In genomic region chr9:128634111-128634510, GRCh38 we compare ENCODE assay signal across 19 cellular contexts. TPM values are rescaled to one million over a fixed set of nuclear protein-coding genes. Genes with fewer than 3 reads are reported as not detected.
DNase-seq lines count a peak whose midpoint lies in the region; ATAC-seq and TF ChIP-seq lines count a peak whose summit lies in the region.
"Had no signal": no experiment of that assay in that cellular context is flagged by ENCODE, and none has a peak within 500 bp of the region (broad histone marks: within the 10 kb centered on the region; RNA-seq: fewer than 3 reads in every experiment).

No MANE protein-coding gene starts in this region.

- H3K9me3 ChIP-seq in RWPE2 (ENCODE audit: severe bottlenecking) (no peaks in the 10 kb centered on the region), hepatocyte (ENCODE audit: low read depth) (no peaks in the 10 kb centered on the region), skeletal muscle satellite cell (replicated peaks; ENCODE audit: low read length) (no peaks in the 10 kb centered on the region)
- H3K9me3 ChIP-seq: BLaER1 had no signal

- intact Hi-C loops in activated T-helper 2 cell treated with anti-CD3 and anti-CD28 coated beads, Interferon-gamma antibody, Interleukin-2, Interleukin-4, amounts not matched to agents 10 μg/mL and 5 μg/mL and 100 μg/mL, durations not matched to agents 14 hours and 24 hours and 36 hours (cut with micrococcal nuclease), result no loop called here

- no peak for ATAC-seq in RWPE2 (ENCODE audit: low read depth)
- ATAC-seq: activated CD4-positive, CD25-positive, alpha-beta regulatory T cell treated with anti-CD3 and anti-CD28 coated beads, Interleukin-2, amount 50 U/mL, for 24 hours had no signal

- 96% methylated on average over 10 of the region's 10 CpGs for WGBS in hepatocyte (ENCODE audit: low lambda C conversion rate, missing lambda C conversion rate)

- H2AFZ ChIP-seq in hepatocyte, result no peak overlapping the region

- CTCF ChIA-PET in GM10248 (lab: Yijun Ruan, JAX), result interaction anchor here (0.7 to 1.8 kb wide), 3 partner anchors 22 to 68 kb away, joined by 3 to 5 read pairs (median 4); partner anchors contain the start of gene PKN3

- POLR2A ChIA-PET in GM10248 (lab: Yijun Ruan, JAX), result interaction anchor here (0.8 kb wide), 1 partner anchor 69 kb away, joined by 3 read pairs; no protein-coding TSS in a partner anchor

- no peaks in the 10 kb centered on the region for H3K27me3 Mint-ChIP-seq in activated T-helper 2 cell treated with anti-CD3 and anti-CD28 coated beads, Interferon-gamma antibody, Interleukin-2, Interleukin-4, amounts not matched to agents 10 μg/mL and 5 μg/mL and 100 μg/mL, durations not matched to agents 14 hours and 24 hours and 36 hours (ENCODE audit: low read depth)
- H3K27me3 Mint-ChIP-seq: activated naive CD8-positive, alpha-beta T cell treated with anti-CD3 and anti-CD28 coated beads, Interleukin-2, amount 10 ng/mL, durations not matched to agents 7 days and 5 days had no signal

- H3K4me3 ChIP-seq in RWPE2 (ENCODE audit: severe bottlenecking), result no peak overlapping the region
- no peak overlapping the region for H3K4me3 ChIP-seq in hepatocyte
- no peak overlapping the region for H3K4me3 ChIP-seq in skeletal muscle satellite cell (ENCODE audit: low read length)
- H3K4me3 ChIP-seq: BLaER1 had no signal

- H3K4me2 ChIP-seq in hepatocyte (no peak overlapping the region), skeletal muscle satellite cell (ENCODE audit: low read length) (peak overlapping the region; percentile 77)
- H3K4me2 ChIP-seq: BLaER1 had no signal

- no peaks in the 10 kb centered on the region for H3K27me3 ChIP-seq in RWPE2 (ENCODE audit: insufficient read depth, poor library complexity, severe bottlenecking)
- H3K27me3 ChIP-seq in hepatocyte, result no peaks in the 10 kb centered on the region
- no peaks in the 10 kb centered on the region for H3K27me3 ChIP-seq in skeletal muscle satellite cell (ENCODE audit: control insufficient read depth, insufficient read depth, low read length)
- H3K27me3 ChIP-seq: BLaER1 had no signal

- no peaks in the 10 kb centered on the region for H4K20me1 ChIP-seq in hepatocyte (ENCODE audit: insufficient read depth, poor library complexity, severe bottlenecking)

- H3K4me3 Mint-ChIP-seq in activated T-helper 2 cell treated with anti-CD3 and anti-CD28 coated beads, Interferon-gamma antibody, Interleukin-2, Interleukin-4, amounts not matched to agents 10 μg/mL and 5 μg/mL and 100 μg/mL, durations not matched to agents 14 hours and 24 hours and 36 hours (ENCODE audit: low read depth), result no peak overlapping the region
- H3K4me3 Mint-ChIP-seq: activated naive CD8-positive, alpha-beta T cell treated with anti-CD3 and anti-CD28 coated beads, Interleukin-2, amount 10 ng/mL, durations not matched to agents 7 days and 5 days had no signal

- peak overlapping the region; percentile 96 for H3K27ac ChIP-seq in RWPE2 (ENCODE audit: poor library complexity, severe bottlenecking)
- peak overlapping the region; percentile 72 for H3K27ac ChIP-seq in hepatocyte
- H3K27ac ChIP-seq: BLaER1 had no signal

- no peaks in the 10 kb centered on the region for H3K79me2 ChIP-seq in hepatocyte

- H3K36me3 Mint-ChIP-seq in activated T-helper 2 cell treated with anti-CD3 and anti-CD28 coated beads, Interferon-gamma antibody, Interleukin-2, Interleukin-4, amounts not matched to agents 10 μg/mL and 5 μg/mL and 100 μg/mL, durations not matched to agents 14 hours and 24 hours and 36 hours (ENCODE audit: low read depth), result peaks cover 36% of the 10 kb centered on the region

- peaks cover 60% of the 10 kb centered on the region for H3K36me3 ChIP-seq in RWPE2 (ENCODE audit: low read depth)
- no peaks in the 10 kb centered on the region for H3K36me3 ChIP-seq in hepatocyte (replicated peaks; ENCODE audit: insufficient read depth, low read depth)
- peaks cover 56% of the 10 kb centered on the region for H3K36me3 ChIP-seq in skeletal muscle satellite cell (ENCODE audit: insufficient read depth, low read length)

- H3K9me3 Mint-ChIP-seq in activated T-helper 2 cell treated with anti-CD3 and anti-CD28 coated beads, Interferon-gamma antibody, Interleukin-2, Interleukin-4, amounts not matched to agents 10 μg/mL and 5 μg/mL and 100 μg/mL, durations not matched to agents 14 hours and 24 hours and 36 hours, result no peaks in the 10 kb centered on the region
- H3K9me3 Mint-ChIP-seq: activated naive CD8-positive, alpha-beta T cell treated with anti-CD3 and anti-CD28 coated beads, Interleukin-2, amount 10 ng/mL, durations not matched to agents 7 days and 5 days had no signal

- no peaks in the 10 kb centered on the region for H3K4me1 Mint-ChIP-seq in activated T-helper 2 cell treated with anti-CD3 and anti-CD28 coated beads, Interferon-gamma antibody, Interleukin-2, Interleukin-4, amounts not matched to agents 10 μg/mL and 5 μg/mL and 100 μg/mL, durations not matched to agents 14 hours and 24 hours and 36 hours (ENCODE audit: low read depth)
- H3K4me1 Mint-ChIP-seq: activated naive CD8-positive, alpha-beta T cell treated with anti-CD3 and anti-CD28 coated beads, Interleukin-2, amount 10 ng/mL, durations not matched to agents 7 days and 5 days had no signal

- no peaks in the 10 kb centered on the region for H3K9me2 ChIP-seq in hepatocyte (replicated peaks; ENCODE audit: insufficient read depth)

- peak overlapping the region; percentile 70 for H3K9ac ChIP-seq in skeletal muscle satellite cell (ENCODE audit: low read depth, low read length)
- H3K9ac ChIP-seq: BLaER1 had no signal

- no peak for TF ChIP-seq CTCF in GM10248 (IDR thresholded peaks at IDR 0.05; ENCODE audit: control extremely low read depth, extremely low read depth, low read depth, missing control alignments)
- no peak for TF ChIP-seq CTCF in RWPE2 (IDR thresholded peaks at IDR 0.05; ENCODE audit: poor library complexity, severe bottlenecking)
- no peak for TF ChIP-seq CTCF in hepatocyte (IDR thresholded peaks at IDR 0.05; ENCODE audit: poor library complexity)

- peak; percentile 18 for DNase-seq in GM10248 (ENCODE audit: extremely low spot score)
- no peak for DNase-seq in RWPE2 (ENCODE audit: low spot score)
- no peak for DNase-seq in hepatocyte (ENCODE audit: low spot score)
- DNase-seq in SKM-1 treated with dmso at 0.1 percent for 144 hours (lab: John Stamatoyannopoulos, UW; ENCODE audit: unreplicated experiment), result no peak
- no peak for DNase-seq in activated CD4-positive, alpha-beta T cell treated with anti-CD3 and anti-CD28 coated beads, Interleukin-2, amount 50 U/mL, for 1 hour
- DNase-seq in activated T-helper 2 cell treated with anti-CD3 and anti-CD28 coated beads, Interferon-gamma antibody, Interleukin-2, Interleukin-4, amounts not matched to agents 10 μg/mL and 5 μg/mL and 100 μg/mL, durations not matched to agents 14 hours and 24 hours and 36 hours (ENCODE audit: low spot score), result no peak
- DNase-seq in NCI-H1048 (lab: John Stamatoyannopoulos, UW), result no peak
- DNase-seq: activated CD8-positive, alpha-beta memory T cell treated with anti-CD3 and anti-CD28 coated beads, Interleukin-2, amount 50 U/mL, for 4 hours; activated naive CD8-positive, alpha-beta T cell treated with anti-CD3 and anti-CD28 coated beads, Interleukin-2, amount 10 ng/mL, durations not matched to agents 7 days and 5 days; DND-41; NCI-H146; NCI-H446 treated with DMSO at 0.1 percent for 48 hours; occipital lobe; OCI-M1; stimulated activated CD4-positive, alpha-beta T cell treated with anti-CD3 and anti-CD28 coated beads, Interleukin-15, amount 100 ng/mL, for 24 hours; T-helper 1 cell had no signal

- H3K27ac Mint-ChIP-seq in activated T-helper 2 cell treated with anti-CD3 and anti-CD28 coated beads, Interferon-gamma antibody, Interleukin-2, Interleukin-4, amounts not matched to agents 10 μg/mL and 5 μg/mL and 100 μg/mL, durations not matched to agents 14 hours and 24 hours and 36 hours, result no peak overlapping the region
- H3K27ac Mint-ChIP-seq: activated naive CD8-positive, alpha-beta T cell treated with anti-CD3 and anti-CD28 coated beads, Interleukin-2, amount 10 ng/mL, durations not matched to agents 7 days and 5 days had no signal

- H3K4me1 ChIP-seq in RWPE2 (ENCODE audit: insufficient read depth, poor library complexity, severe bottlenecking) (peaks cover 18% of the 10 kb centered on the region), hepatocyte (ENCODE audit: insufficient read depth) (peaks cover 17% of the 10 kb centered on the region), skeletal muscle satellite cell (ENCODE audit: control insufficient read depth, insufficient read depth, low read length) (peaks cover 37% of the 10 kb centered on the region)

RNA-seq across cellular contexts. Expression of gene DYNC2I2, which starts 22.5 kb away (rescaled TPM):
- 32.4 and 39.9 TPM in 2 replicates for total RNA-seq in hepatocyte
- polyA plus RNA-seq in hepatocyte, result 78.7 and 91.8 TPM in 2 replicates
- 34.2 and 44.1 TPM in 2 replicates for total RNA-seq in skeletal muscle satellite cell (2012; rRNA removed)
- total RNA-seq in activated T-helper 2 cell treated with anti-CD3 and anti-CD28 coated beads, Interferon-gamma antibody, Interleukin-2, Interleukin-4, amounts not matched to agents 10 μg/mL and 5 μg/mL and 100 μg/mL, durations not matched to agents 14 hours and 24 hours and 36 hours, result 41.7 and 43.5 TPM in 2 replicates

RNA-seq across cellular contexts. Expression of gene SET, which starts 54.9 kb away (rescaled TPM):
- 343 and 416 TPM in 2 replicates for total RNA-seq in hepatocyte
- polyA plus RNA-seq in hepatocyte, result 213 and 217 TPM in 2 replicates
- 329 and 459 TPM in 2 replicates for total RNA-seq in skeletal muscle satellite cell (2012; rRNA removed)
- total RNA-seq in activated T-helper 2 cell treated with anti-CD3 and anti-CD28 coated beads, Interferon-gamma antibody, Interleukin-2, Interleukin-4, amounts not matched to agents 10 μg/mL and 5 μg/mL and 100 μg/mL, durations not matched to agents 14 hours and 24 hours and 36 hours, result 749 and 756 TPM in 2 replicates
